In the genomic region with DNA sequence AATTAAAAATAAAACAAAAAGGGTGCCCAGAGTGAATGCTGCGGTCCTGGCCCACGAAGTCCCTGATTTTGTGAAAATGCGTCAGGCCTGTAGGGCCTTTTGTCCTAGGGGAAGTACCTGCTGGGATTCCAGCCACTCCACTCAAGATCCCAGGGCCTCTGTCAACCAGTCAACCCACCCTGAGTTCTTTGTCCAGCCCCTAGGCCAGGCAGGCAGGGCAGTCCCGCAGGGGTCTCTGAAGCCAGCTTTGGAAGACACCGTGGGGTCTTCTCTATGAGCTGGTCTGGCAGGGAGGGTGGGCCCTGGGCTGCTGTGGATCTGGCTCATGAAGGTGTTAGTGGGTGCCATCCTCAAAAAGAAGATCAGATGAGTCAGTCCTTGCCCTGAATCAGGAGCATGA, we compare ENCODE assay signal across 1 cellular context.
TF ChIP-seq lines count a peak whose summit lies in the region.

No MANE protein-coding gene starts in this region.

TF ChIP-seq in GM23338, 12 proteins besides CTCF, POLR2A, EP300 and RAD21 (continued from another document):
- TF ChIP-seq POLR2AphosphoS5 (IDR thresholded peaks at IDR 0.05; ENCODE audit: low read depth), result no peak
- no peak for TF ChIP-seq ZNF114 (CRISPR knock-in tag; IDR thresholded peaks at IDR 0.05)
TF ChIP-seq in GM23338: peak in this region for 0.
